3 cellular contexts compared by ENCODE assay signal in the genomic region with DNA sequence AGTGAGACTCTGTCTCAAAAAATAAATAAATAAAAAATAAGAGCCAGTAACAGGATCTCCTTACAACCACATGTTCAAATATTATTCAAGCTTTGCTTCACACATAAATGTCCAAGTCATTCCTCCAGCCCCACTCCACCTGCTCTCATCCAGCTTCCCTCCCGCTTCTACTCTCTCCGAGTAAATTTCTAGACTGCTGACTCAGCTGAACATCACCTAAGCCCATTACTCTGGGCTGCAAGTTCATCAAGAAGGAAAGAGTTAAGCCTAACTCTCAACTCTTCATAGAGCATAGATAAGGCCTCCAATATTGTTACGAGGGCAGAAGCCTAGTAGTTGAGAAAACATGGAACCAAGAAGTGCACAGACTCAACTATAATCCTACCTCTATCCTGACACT.
TF ChIP-seq lines count a peak whose summit lies in the region.

No MANE protein-coding gene starts in this region.

TF ChIP-seq in A549, 52 proteins besides CTCF, POLR2A, EP300 and RAD21:
- TF ChIP-seq MAFK (IDR thresholded peaks at IDR 0.05; ENCODE audit: partially characterized antibody) (peak; percentile 89), CHD2 (IDR thresholded peaks at IDR 0.05; ENCODE audit: low read length, partially characterized antibody) (no peak)

TF ChIP-seq in GM23338, 12 proteins besides CTCF, POLR2A, EP300 and RAD21 (continues in another document):
- TF ChIP-seq, protein P1, sequence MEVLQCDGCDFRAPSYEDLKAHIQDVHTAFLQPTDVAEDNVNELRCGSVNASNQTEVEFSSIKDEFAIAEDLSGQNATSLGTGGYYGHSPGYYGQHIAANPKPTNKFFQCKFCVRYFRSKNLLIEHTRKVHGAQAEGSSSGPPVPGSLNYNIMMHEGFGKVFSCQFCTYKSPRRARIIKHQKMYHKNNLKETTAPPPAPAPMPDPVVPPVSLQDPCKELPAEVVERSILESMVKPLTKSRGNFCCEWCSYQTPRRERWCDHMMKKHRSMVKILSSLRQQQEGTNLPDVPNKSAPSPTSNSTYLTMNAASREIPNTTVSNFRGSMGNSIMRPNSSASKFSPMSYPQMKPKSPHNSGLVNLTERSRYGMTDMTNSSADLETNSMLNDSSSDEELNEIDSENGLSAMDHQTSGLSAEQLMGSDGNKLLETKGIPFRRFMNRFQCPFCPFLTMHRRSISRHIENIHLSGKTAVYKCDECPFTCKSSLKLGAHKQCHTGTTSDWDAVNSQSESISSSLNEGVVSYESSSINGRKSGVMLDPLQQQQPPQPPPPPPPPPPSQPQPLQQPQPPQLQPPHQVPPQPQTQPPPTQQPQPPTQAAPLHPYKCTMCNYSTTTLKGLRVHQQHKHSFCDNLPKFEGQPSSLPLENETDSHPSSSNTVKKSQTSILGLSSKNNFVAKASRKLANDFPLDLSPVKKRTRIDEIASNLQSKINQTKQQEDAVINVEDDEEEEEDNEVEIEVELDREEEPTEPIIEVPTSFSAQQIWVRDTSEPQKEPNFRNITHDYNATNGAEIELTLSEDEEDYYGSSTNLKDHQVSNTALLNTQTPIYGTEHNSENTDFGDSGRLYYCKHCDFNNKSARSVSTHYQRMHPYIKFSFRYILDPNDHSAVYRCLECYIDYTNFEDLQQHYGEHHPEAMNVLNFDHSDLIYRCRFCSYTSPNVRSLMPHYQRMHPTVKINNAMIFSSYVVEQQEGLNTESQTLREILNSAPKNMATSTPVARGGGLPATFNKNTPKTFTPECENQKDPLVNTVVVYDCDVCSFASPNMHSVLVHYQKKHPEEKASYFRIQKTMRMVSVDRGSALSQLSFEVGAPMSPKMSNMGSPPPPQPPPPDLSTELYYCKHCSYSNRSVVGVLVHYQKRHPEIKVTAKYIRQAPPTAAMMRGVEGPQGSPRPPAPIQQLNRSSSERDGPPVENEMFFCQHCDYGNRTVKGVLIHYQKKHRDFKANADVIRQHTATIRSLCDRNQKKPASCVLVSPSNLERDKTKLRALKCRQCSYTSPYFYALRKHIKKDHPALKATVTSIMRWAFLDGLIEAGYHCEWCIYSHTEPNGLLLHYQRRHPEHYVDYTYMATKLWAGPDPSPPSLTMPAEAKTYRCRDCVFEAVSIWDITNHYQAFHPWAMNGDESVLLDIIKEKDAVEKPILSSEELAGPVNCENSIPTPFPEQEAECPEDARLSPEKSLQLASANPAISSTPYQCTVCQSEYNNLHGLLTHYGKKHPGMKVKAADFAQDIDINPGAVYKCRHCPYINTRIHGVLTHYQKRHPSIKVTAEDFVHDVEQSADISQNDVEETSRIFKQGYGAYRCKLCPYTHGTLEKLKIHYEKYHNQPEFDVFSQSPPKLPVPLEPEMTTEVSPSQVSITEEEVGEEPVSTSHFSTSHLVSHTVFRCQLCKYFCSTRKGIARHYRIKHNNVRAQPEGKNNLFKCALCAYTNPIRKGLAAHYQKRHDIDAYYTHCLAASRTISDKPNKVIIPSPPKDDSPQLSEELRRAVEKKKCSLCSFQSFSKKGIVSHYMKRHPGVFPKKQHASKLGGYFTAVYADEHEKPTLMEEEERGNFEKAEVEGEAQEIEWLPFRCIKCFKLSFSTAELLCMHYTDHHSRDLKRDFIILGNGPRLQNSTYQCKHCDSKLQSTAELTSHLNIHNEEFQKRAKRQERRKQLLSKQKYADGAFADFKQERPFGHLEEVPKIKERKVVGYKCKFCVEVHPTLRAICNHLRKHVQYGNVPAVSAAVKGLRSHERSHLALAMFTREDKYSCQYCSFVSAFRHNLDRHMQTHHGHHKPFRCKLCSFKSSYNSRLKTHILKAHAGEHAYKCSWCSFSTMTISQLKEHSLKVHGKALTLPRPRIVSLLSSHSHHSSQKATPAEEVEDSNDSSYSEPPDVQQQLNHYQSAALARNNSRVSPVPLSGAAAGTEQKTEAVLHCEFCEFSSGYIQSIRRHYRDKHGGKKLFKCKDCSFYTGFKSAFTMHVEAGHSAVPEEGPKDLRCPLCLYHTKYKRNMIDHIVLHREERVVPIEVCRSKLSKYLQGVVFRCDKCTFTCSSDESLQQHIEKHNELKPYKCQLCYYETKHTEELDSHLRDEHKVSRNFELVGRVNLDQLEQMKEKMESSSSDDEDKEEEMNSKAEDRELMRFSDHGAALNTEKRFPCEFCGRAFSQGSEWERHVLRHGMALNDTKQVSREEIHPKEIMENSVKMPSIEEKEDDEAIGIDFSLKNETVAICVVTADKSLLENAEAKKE (CRISPR knock-in tag; IDR thresholded peaks at IDR 0.05), result no peak
- TF ChIP-seq POLR2AphosphoS5 (IDR thresholded peaks at IDR 0.05; ENCODE audit: low read depth), result no peak
- no peak for TF ChIP-seq REST (IDR thresholded peaks at IDR 0.05; ENCODE audit: unreplicated experiment)
- TF ChIP-seq STAT1 (IDR thresholded peaks at IDR 0.05; ENCODE audit: unreplicated experiment), result no peak
- no peak for TF ChIP-seq ETS1 (IDR thresholded peaks at IDR 0.05)
- TF ChIP-seq CREB1 (CRISPR knock-in tag; IDR thresholded peaks at IDR 0.05; ENCODE audit: low read depth), result no peak
- no peak for TF ChIP-seq EZH2phosphoT487 (IDR thresholded peaks at IDR 0.05; ENCODE audit: unreplicated experiment)
- no peak for TF ChIP-seq ZNF331 (CRISPR knock-in tag; IDR thresholded peaks at IDR 0.05; ENCODE audit: low read depth)
- TF ChIP-seq NANOG (IDR thresholded peaks at IDR 0.05; ENCODE audit: borderline replicate concordance), result no peak

TF ChIP-seq in IMR-90, 13 proteins besides CTCF, POLR2A, EP300 and RAD21:
- no peak for TF ChIP-seq NFE2L2 (IDR thresholded peaks at IDR 0.05; ENCODE audit: low read depth, low read length)
- peak; percentile 94 for TF ChIP-seq MAFK (IDR thresholded peaks at IDR 0.05; ENCODE audit: low read depth, low read length)
